ENCODE assay signal across 20 cellular contexts in the genomic region with DNA sequence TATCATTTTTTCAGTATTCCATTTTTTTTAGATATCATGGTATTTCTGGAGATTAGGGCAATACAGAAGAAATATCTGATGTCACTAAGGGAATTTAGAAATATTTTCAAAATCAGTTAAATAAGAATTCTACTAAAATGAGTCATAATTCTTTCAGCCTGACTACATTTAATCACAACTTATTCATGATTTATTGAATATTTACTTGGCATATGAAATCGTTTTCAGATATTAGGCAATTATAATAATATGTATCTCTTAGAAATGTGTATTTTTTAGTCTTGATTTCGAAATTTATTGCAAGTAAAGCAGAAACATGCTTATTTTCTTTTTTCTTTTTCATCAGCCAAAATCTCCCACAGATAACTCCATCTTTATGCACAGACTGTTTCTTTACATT.
"Had no signal": no experiment of that assay in that cellular context is flagged by ENCODE, and none has a peak within 500 bp of the region (broad histone marks: within the 10 kb centered on the region; RNA-seq: fewer than 3 reads in every experiment).

No MANE protein-coding gene starts in this region.

- H3K4me3 ChIP-seq: ascending aorta, body of pancreas had no signal

- H3K9me3 Mint-ChIP-seq: activated CD8-positive, alpha-beta T cell treated with anti-CD3 and anti-CD28 coated beads for 36 hours; activated naive CD8-positive, alpha-beta T cell treated with anti-CD3 and anti-CD28 coated beads, Interleukin-2, amount 10 ng/mL, durations not matched to agents 7 days and 5 days; activated T-cell treated with anti-CD3 and anti-CD28 coated beads, Interleukin-2, amount 50 U/mL, for 72 hours had no signal

- DNase-seq: activated CD4-positive, alpha-beta T cell treated with anti-CD3 and anti-CD28 coated beads for 4 hours; activated CD8-positive, alpha-beta memory T cell treated with anti-CD3 and anti-CD28 coated beads, Interleukin-2, amount 50 U/mL, for 4 hours; activated CD8-positive, alpha-beta T cell treated with anti-CD3 and anti-CD28 coated beads for 36 hours; activated naive CD4-positive, alpha-beta T cell treated with anti-CD3 and anti-CD28 coated beads, Interleukin-2, amount 50 U/mL, for 16 hours; activated naive CD8-positive, alpha-beta T cell treated with anti-CD3 and anti-CD28 coated beads, Interleukin-2, amount 10 ng/mL, durations not matched to agents 7 days and 5 days; activated T-cell treated with anti-CD3 and anti-CD28 coated beads, Interleukin-2, amount 50 U/mL, for 72 hours; amniotic stem cell; body of pancreas; central memory CD4-positive, alpha-beta T cell; Kasumi-1; NCI-H1048; NCI-H146; NCI-H187 treated with DMSO at 0.1 percent for 48 hours; NCI-H2081 treated with DMSO at 0.1 percent for 48 hours; NCI-H446; SHP77 treated with DMSO at 0.1 percent for 48 hours; T-helper 1 cell had no signal

- ATAC-seq: activated CD8-positive, alpha-beta T cell treated with anti-CD3 and anti-CD28 coated beads for 36 hours; activated T-cell treated with anti-CD3 and anti-CD28 coated beads, Interleukin-2, amount 50 U/mL, for 72 hours; body of pancreas had no signal

- H3K27ac Mint-ChIP-seq: activated CD8-positive, alpha-beta T cell treated with anti-CD3 and anti-CD28 coated beads for 36 hours; activated naive CD8-positive, alpha-beta T cell treated with anti-CD3 and anti-CD28 coated beads, Interleukin-2, amount 10 ng/mL, durations not matched to agents 7 days and 5 days; activated T-cell treated with anti-CD3 and anti-CD28 coated beads, Interleukin-2, amount 50 U/mL, for 72 hours had no signal

- H3K36me3 ChIP-seq: ascending aorta had no signal

- H3K4me3 Mint-ChIP-seq: activated CD8-positive, alpha-beta T cell treated with anti-CD3 and anti-CD28 coated beads for 36 hours; activated naive CD8-positive, alpha-beta T cell treated with anti-CD3 and anti-CD28 coated beads, Interleukin-2, amount 10 ng/mL, durations not matched to agents 7 days and 5 days; activated T-cell treated with anti-CD3 and anti-CD28 coated beads, Interleukin-2, amount 50 U/mL, for 72 hours had no signal

- H3K27ac ChIP-seq: ascending aorta, body of pancreas, VCaP had no signal

- H3K27me3 Mint-ChIP-seq: activated CD8-positive, alpha-beta T cell treated with anti-CD3 and anti-CD28 coated beads for 36 hours; activated naive CD8-positive, alpha-beta T cell treated with anti-CD3 and anti-CD28 coated beads, Interleukin-2, amount 10 ng/mL, durations not matched to agents 7 days and 5 days had no signal

- H3K27me3 ChIP-seq: ascending aorta, body of pancreas had no signal

- H3K9me3 ChIP-seq: ascending aorta, body of pancreas had no signal

- FAIRE-seq: bronchial epithelial cell had no signal

- H3K36me3 Mint-ChIP-seq: activated naive CD8-positive, alpha-beta T cell treated with anti-CD3 and anti-CD28 coated beads, Interleukin-2, amount 10 ng/mL, durations not matched to agents 7 days and 5 days had no signal

- H3K4me1 ChIP-seq: ascending aorta, body of pancreas had no signal

- H3K4me1 Mint-ChIP-seq: activated naive CD8-positive, alpha-beta T cell treated with anti-CD3 and anti-CD28 coated beads, Interleukin-2, amount 10 ng/mL, durations not matched to agents 7 days and 5 days had no signal
